Comparison of ENCODE assay signal across 19 cellular contexts in genomic region chr6:113055086-113055485, GRCh38.
DNase-seq lines count a peak whose midpoint lies in the region; ATAC-seq and TF ChIP-seq lines count a peak whose summit lies in the region.
"Had no signal": no experiment of that assay in that cellular context is flagged by ENCODE, and none has a peak within 500 bp of the region (broad histone marks: within the 10 kb centered on the region; RNA-seq: fewer than 3 reads in every experiment).

No MANE protein-coding gene starts in this region.

- H2BK15ac ChIP-seq in IMR-90 (ENCODE audit: low read depth, low read length) = no peak overlapping the region

- H3K4me2 ChIP-seq in IMR-90 (ENCODE audit: low read depth, low read length) (no peak overlapping the region), PC-3 (ENCODE audit: low read length) (no peak overlapping the region)

- H4K20me1 ChIP-seq in IMR-90 (ENCODE audit: insufficient read depth, low read length) (no peaks in the 10 kb centered on the region), PC-3 (ENCODE audit: low read length) (no peaks in the 10 kb centered on the region)

- WGBS in IMR-90 (ENCODE audit: extremely low coverage in 2 of 2, insufficient read length in 1 of 2), 2 experiments = 60% methylated on average over 1 of the region's 4 CpGs; no CpG with 5 or more reads in 1 of the 2 experiments

- H4K8ac ChIP-seq in IMR-90 (ENCODE audit: low read depth in 2 of 2, low read length in 2 of 2) = no peak overlapping the region

- DNase-seq in EH (ENCODE audit: low read depth) (peak; percentile 45), IMR-90 (no peak), PC-3 (peak; percentile 39), fibroblast of gingiva (ENCODE audit: low read depth) (peak; percentile 55), NCI-H187 treated with DMSO at 0.1 percent for 48 hours (lab: John Stamatoyannopoulos, UW) (no peak)
- DNase-seq in stimulated activated CD4-positive, alpha-beta T cell treated with anti-CD3 and anti-CD28 coated beads, Interleukin-4, amount 100 ng/mL, for 24 hours = no peak
- DNase-seq: BE2C; C1 segment of cervical spinal cord; CD4-positive, CD25-positive, alpha-beta regulatory T cell; CD8-positive, alpha-beta memory T cell; COR-L47; DMS 273 treated with DMSO at 0.1 percent for 48 hours; DMS53; DND-41; GDM1; GOT3; H7 had no signal

- intact Hi-C loops in IMR-90 (cut with micrococcal nuclease) (no loop called here), PC-3 (cut with micrococcal nuclease) (no loop called here)

- H3K23ac ChIP-seq in IMR-90 (ENCODE audit: low read depth, low read length) = no peak overlapping the region

- H3K14ac ChIP-seq in IMR-90 (replicated peaks; ENCODE audit: low read depth, low read length) = no peak overlapping the region

- H3K18ac ChIP-seq in IMR-90 (ENCODE audit: low read depth, low read length) = no peak overlapping the region

- no peak overlapping the region for H4K91ac ChIP-seq in IMR-90 (ENCODE audit: insufficient read depth, low read depth, low read length)

- H3K9ac ChIP-seq in IMR-90 (ENCODE audit: low read depth, low read length) = no peak overlapping the region
- H3K9ac ChIP-seq in PC-3 (ENCODE audit: low read length) = no peak overlapping the region

- H2BK5ac ChIP-seq in IMR-90 (ENCODE audit: low read depth, low read length, poor library complexity, severe bottlenecking) = no peak overlapping the region

- POLR2A ChIA-PET in IMR-90 (lab: Charles Lee; ENCODE audit: unreplicated experiment) = interaction anchor here (0.5 kb wide), 1 partner anchor 800 kb away, joined by 4 read pairs; no protein-coding TSS in a partner anchor
- POLR2A ChIA-PET in PC-3 (lab: Charles Lee; ENCODE audit: unreplicated experiment) = interaction anchor here (0.6 kb wide), 2 partner anchors 48 to 1083 kb away, joined by 5 read pairs; no protein-coding TSS in a partner anchor

- no peaks in the 10 kb centered on the region; the same call in none of the 2 replicates for H3K9me1 ChIP-seq in IMR-90 (ENCODE audit: insufficient read depth, low read length)

- H3K27ac ChIP-seq in IMR-90 (ENCODE audit: insufficient read depth, low read length) (no peak overlapping the region), PC-3 (ENCODE audit: low read length) (no peak overlapping the region)

- H3K36me3 ChIP-seq in IMR-90 (ENCODE audit: control insufficient read depth, insufficient read depth, low read length) = no peaks in the 10 kb centered on the region
- no peaks in the 10 kb centered on the region for H3K36me3 ChIP-seq in PC-3 (ENCODE audit: low read depth, low read length)
- H3K36me3 ChIP-seq: BE2C had no signal

- H3K4me3 ChIP-seq in IMR-90 (ENCODE audit: insufficient read depth, low read depth, low read length) (no peak overlapping the region), PC-3 (ENCODE audit: low read length) (no peak overlapping the region)

- H3K4me1 ChIP-seq in IMR-90 (ENCODE audit: control insufficient read depth, insufficient read depth, low read length) (peaks cover 4% of the 10 kb centered on the region; the same call in 1 of the 2 replicates), PC-3 (ENCODE audit: insufficient read depth, low read length) (peaks cover 14% of the 10 kb centered on the region)

- H4K5ac ChIP-seq in IMR-90 (ENCODE audit: low read depth, low read length) = no peak overlapping the region

- TF ChIP-seq POLR2A in IMR-90 (IDR thresholded peaks at IDR 0.05; ENCODE audit: low read depth, low read length) = no peak

- no peaks in the 10 kb centered on the region; the same call in 1 of the 2 replicates for H3K9me3 ChIP-seq in IMR-90 (ENCODE audit: control insufficient read depth, insufficient read depth, low read length)
- H3K9me3 ChIP-seq in PC-3 (ENCODE audit: low read length) = no peaks in the 10 kb centered on the region
- H3K9me3 ChIP-seq: BE2C had no signal

- peak overlapping the region; percentile 36; the same call in 1 of the 2 replicates for H2BK20ac ChIP-seq in IMR-90 (ENCODE audit: low read depth, low read length)

- TF ChIP-seq RAD21 in IMR-90 (IDR thresholded peaks at IDR 0.05; ENCODE audit: low read length) = no peak

- in situ Hi-C loops in IMR-90 (cut with MboI; ENCODE audit: low sequenced_read_pairs) = no loop called here

- H3K56ac ChIP-seq in IMR-90 (ENCODE audit: extremely low read depth, insufficient read depth, low read length) = no peak overlapping the region; the same call in 1 of the 2 replicates

- H3K79me2 ChIP-seq in PC-3 (ENCODE audit: low read length) = no peaks in the 10 kb centered on the region

- H2AK9ac ChIP-seq in IMR-90 (replicated peaks; ENCODE audit: low read depth, low read length, poor library complexity) = no peak overlapping the region

- ATAC-seq in IMR-90 (ENCODE audit: low read depth) (no peak), PC-3 (0 out of 2 replicates have a peak, but pooled peaks have one; percentile 13), HG03108 (IDR thresholded peaks at IDR 0.05; ENCODE audit: unreplicated experiment) (no peak), GM18520 (IDR thresholded peaks at IDR 0.05; ENCODE audit: unreplicated experiment) (no peak)

- CTCF ChIA-PET in IMR-90 (lab: Yijun Ruan, JAX) (no interaction called here), PC-3 (lab: Charles Lee) (interaction anchor here (0.7 kb wide), 1 partner anchor 273 kb away, joined by 4 read pairs; no protein-coding TSS in a partner anchor)

- no peak overlapping the region for H3K4ac ChIP-seq in IMR-90 (ENCODE audit: low read depth, low read length)

- TF ChIP-seq CTCF in IMR-90 (conservative IDR thresholded peaks at IDR 0.05; ENCODE audit: low read depth, low read length) (no peak), PC-3 (conservative IDR thresholded peaks at IDR 0.05; ENCODE audit: low read depth, low read length) (no peak)

- H3F3A ChIP-seq in PC-3 (ENCODE audit: low read length, unreplicated experiment) = no peaks in the 10 kb centered on the region

- BruUV-seq in IMR-90 (replicated peaks; lab: Mats Ljungman, UMichigan) (no TSS peak), PC-3 (replicated peaks; lab: Mats Ljungman, UMichigan) (no TSS peak)

- H3K27me3 ChIP-seq in IMR-90 (ENCODE audit: control insufficient read depth, insufficient read depth, low read length) = no peaks in the 10 kb centered on the region
- no peaks in the 10 kb centered on the region for H3K27me3 ChIP-seq in PC-3 (ENCODE audit: low read length)
- H3K27me3 ChIP-seq: BE2C had no signal

- no peak overlapping the region for H2AFZ ChIP-seq in IMR-90 (replicated peaks; ENCODE audit: low read length, poor library complexity)
- no peak overlapping the region for H2AFZ ChIP-seq in PC-3 (ENCODE audit: low read length)

- H2BK120ac ChIP-seq in IMR-90 (ENCODE audit: low read depth, low read length) = no peak overlapping the region

- H3K79me1 ChIP-seq in IMR-90 (ENCODE audit: low read depth in 1 of 2, low read length in 2 of 2) = no peaks in the 10 kb centered on the region

- dilution Hi-C loops in IMR-90 (cut with HindIII; ENCODE audit: low sequenced_read_pairs, unreplicated experiment) = no loop called here

- H2AK5ac ChIP-seq in IMR-90 (ENCODE audit: low read depth, low read length) = no peak overlapping the region

- H3K9me2 ChIP-seq in PC-3 (replicated peaks; ENCODE audit: low read length) = no peaks in the 10 kb centered on the region

TF ChIP-seq in IMR-90, 13 proteins besides CTCF, POLR2A, EP300 and RAD21:
- TF ChIP-seq RCOR1 (IDR thresholded peaks at IDR 0.05; ENCODE audit: insufficient replicate concordance, low read length) (no peak), CHD1 (IDR thresholded peaks at IDR 0.05; ENCODE audit: low read depth, low read length) (no peak), NFE2L2 (IDR thresholded peaks at IDR 0.05; ENCODE audit: low read depth, low read length) (no peak), RFX5 (IDR thresholded peaks at IDR 0.05; ENCODE audit: low read depth, low read length) (no peak), CEBPB (IDR thresholded peaks at IDR 0.05; ENCODE audit: low read depth, low read length) (no peak), MAFK (IDR thresholded peaks at IDR 0.05; ENCODE audit: low read depth, low read length) (no peak), SMC3 (IDR thresholded peaks at IDR 0.05; ENCODE audit: low read depth, low read length) (no peak), FOS (IDR thresholded peaks at IDR 0.05; ENCODE audit: low read depth, low read length) (no peak), BHLHE40 (IDR thresholded peaks at IDR 0.05; ENCODE audit: low read depth, low read length) (no peak), MAZ (IDR thresholded peaks at IDR 0.05; ENCODE audit: borderline replicate concordance, low read depth, low read length) (no peak), MXI1 (IDR thresholded peaks at IDR 0.05; ENCODE audit: borderline replicate concordance, low read depth, low read length) (no peak)
- TF ChIP-seq, protein P1, sequence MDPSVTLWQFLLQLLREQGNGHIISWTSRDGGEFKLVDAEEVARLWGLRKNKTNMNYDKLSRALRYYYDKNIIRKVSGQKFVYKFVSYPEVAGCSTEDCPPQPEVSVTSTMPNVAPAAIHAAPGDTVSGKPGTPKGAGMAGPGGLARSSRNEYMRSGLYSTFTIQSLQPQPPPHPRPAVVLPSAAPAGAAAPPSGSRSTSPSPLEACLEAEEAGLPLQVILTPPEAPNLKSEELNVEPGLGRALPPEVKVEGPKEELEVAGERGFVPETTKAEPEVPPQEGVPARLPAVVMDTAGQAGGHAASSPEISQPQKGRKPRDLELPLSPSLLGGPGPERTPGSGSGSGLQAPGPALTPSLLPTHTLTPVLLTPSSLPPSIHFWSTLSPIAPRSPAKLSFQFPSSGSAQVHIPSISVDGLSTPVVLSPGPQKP (IDR thresholded peaks at IDR 0.05; ENCODE audit: borderline replicate concordance, low read depth, low read length) = no peak
- TF ChIP-seq, protein P2, sequence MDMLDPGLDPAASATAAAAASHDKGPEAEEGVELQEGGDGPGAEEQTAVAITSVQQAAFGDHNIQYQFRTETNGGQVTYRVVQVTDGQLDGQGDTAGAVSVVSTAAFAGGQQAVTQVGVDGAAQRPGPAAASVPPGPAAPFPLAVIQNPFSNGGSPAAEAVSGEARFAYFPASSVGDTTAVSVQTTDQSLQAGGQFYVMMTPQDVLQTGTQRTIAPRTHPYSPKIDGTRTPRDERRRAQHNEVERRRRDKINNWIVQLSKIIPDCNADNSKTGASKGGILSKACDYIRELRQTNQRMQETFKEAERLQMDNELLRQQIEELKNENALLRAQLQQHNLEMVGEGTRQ (IDR thresholded peaks at IDR 0.05; ENCODE audit: low read depth, low read length) = no peak

Comparison
In these comparisons a context has a peak if more than half of its experiments do, and no peak if none do; other contexts are left out.
1. DNase-seq: peak in EH (single experiment), PC-3 (single experiment) and fibroblast of gingiva (single experiment); none in IMR-90 (single experiment), NCI-H187 treated with DMSO at 0.1 percent for 48 hours (single experiment) and stimulated activated CD4-positive, alpha-beta T cell treated with anti-CD3 and anti-CD28 coated beads, Interleukin-4, amount 100 ng/mL, for 24 hours (single experiment).